In the genomic region with DNA sequence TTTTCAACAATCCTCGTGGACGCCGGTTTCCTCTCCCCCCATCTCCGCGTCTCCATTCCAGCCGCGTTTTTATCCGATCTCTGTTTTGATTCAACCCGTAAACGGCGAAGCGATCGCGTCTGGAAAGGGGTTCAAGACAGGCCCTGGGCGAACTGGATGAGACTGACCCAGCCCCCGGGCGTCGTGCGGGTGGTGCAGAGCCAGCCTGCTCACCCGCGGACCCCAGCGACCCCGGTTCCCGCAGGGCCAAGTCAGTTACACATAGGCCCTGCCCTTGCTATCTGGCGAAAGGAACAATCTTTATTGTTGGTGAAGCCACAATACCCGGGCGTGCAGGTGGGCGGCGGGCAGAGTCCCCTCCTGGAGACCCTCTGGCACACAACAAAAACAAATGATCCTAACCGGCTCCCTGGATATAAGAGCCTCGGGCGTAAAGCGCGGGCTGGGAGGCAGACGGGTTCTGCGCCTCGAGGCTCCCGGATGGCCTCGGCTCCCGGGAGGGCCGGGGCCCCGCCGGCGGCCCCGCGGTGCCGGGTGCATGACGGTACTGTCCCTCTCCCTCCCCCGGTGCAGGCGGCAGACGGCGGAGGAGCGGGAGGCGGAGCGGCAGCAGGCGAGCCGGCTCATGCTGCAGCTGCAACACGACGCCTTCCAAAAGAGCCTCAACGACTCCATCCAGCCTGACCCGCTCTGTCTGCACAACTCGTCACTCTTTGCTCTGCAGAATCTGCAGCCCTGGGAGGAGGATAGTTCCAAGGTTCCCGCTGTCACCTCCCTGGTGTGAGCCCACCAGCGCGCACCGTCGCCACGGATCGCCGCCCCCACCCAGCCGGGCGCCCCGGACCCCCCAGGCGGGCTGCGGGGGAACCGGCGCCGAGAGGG, we compare ENCODE assay signal across 10 cellular contexts. TPM values are rescaled to one million over a fixed set of nuclear protein-coding genes. Genes with fewer than 3 reads are reported as not detected.
DNase-seq lines count a peak whose midpoint lies in the region; ATAC-seq, FAIRE-seq and TF ChIP-seq lines count a peak whose summit lies in the region.
"Had no signal": no experiment of that assay in that cellular context is flagged by ENCODE, and none has a peak within 500 bp of the region (broad histone marks: within the 10 kb centered on the region; RNA-seq: fewer than 3 reads in every experiment).

No MANE protein-coding gene starts in this region.

- H3K27ac ChIP-seq in endothelial cell of umbilical vein (ENCODE audit: insufficient read depth, low read depth, low read length): no peak overlapping the region
- H3K27ac ChIP-seq in parathyroid adenoma: no peak overlapping the region
- H3K27ac ChIP-seq in sigmoid colon: no peak overlapping the region

- CTCF ChIA-PET in endothelial cell of umbilical vein (lab: Charles Lee): no interaction called here

- no peaks in the 10 kb centered on the region for H4K20me1 ChIP-seq in endothelial cell of umbilical vein (replicated peaks; ENCODE audit: control insufficient read depth, extremely low read depth, insufficient read depth, low read length)

- ATAC-seq in GM18511 (IDR thresholded peaks at IDR 0.05; ENCODE audit: unreplicated experiment): no peak

- no peaks in the 10 kb centered on the region for H3K9me1 ChIP-seq in endothelial cell of umbilical vein (replicated peaks; ENCODE audit: control insufficient read depth, extremely low read depth, insufficient read depth, low read length)

- FAIRE-seq in endothelial cell of umbilical vein (lab: Jason Lieb, UNC): no peak

- TF ChIP-seq CTCF in endothelial cell of umbilical vein (IDR thresholded peaks at IDR 0.05; ENCODE audit: extremely low read depth in 1 of 2, insufficient read depth in 1 of 2, low read depth in 1 of 2, low read length in 2 of 2) (no peak), parathyroid adenoma (IDR thresholded peaks at IDR 0.05) (no peak), sigmoid colon (IDR thresholded peaks at IDR 0.05) (no peak)

- dilution Hi-C loops in endothelial cell of umbilical vein (cut with MboI; ENCODE audit: extremely low pct_ligation_motif_present, low sequenced_read_pairs): no loop called here

- POLR2A ChIA-PET in endothelial cell of umbilical vein (lab: Charles Lee): no interaction called here

- 2% methylated on average over 78 of the region's 78 CpGs for WGBS in sigmoid colon, 2 donors

- BruUV-seq in endothelial cell of umbilical vein (replicated peaks; lab: Mats Ljungman, UMichigan): no TSS peak

- H3K9me3 ChIP-seq in endothelial cell of umbilical vein (replicated peaks; ENCODE audit: control insufficient read depth, insufficient read depth, low read length) (no peaks in the 10 kb centered on the region), parathyroid adenoma (ENCODE audit: control insufficient read depth, low read length) (no peaks in the 10 kb centered on the region), sigmoid colon (no peaks in the 10 kb centered on the region)

- H3K79me2 ChIP-seq in endothelial cell of umbilical vein (ENCODE audit: control insufficient read depth, insufficient read depth, low read length): no peaks in the 10 kb centered on the region
- H3K79me2 ChIP-seq in parathyroid adenoma: no peaks in the 10 kb centered on the region

- intact Hi-C loops in endothelial cell of umbilical vein (cut with micrococcal nuclease) (loop anchor here (10.0 kb wide), 1 partner anchor 446 kb away; a partner anchor contains a TSS), sigmoid colon (cut with DNase I) (no loop called here)

- peaks cover 2% of the 10 kb centered on the region for H3K4me1 ChIP-seq in endothelial cell of umbilical vein (ENCODE audit: control insufficient read depth, extremely low read depth, insufficient read depth, low read length)
- peaks cover 2% of the 10 kb centered on the region for H3K4me1 ChIP-seq in parathyroid adenoma
- H3K4me1 ChIP-seq in sigmoid colon: peaks cover 0 to 77% (median 66%) of the 10 kb centered on the region in 4 donors

- H3K4me3 ChIP-seq in endothelial cell of umbilical vein (replicated peaks in 1 of 3; ENCODE audit: insufficient read depth in 1 of 3, low read depth in 1 of 3, low read length in 3 of 3) (no peak overlapping the region), parathyroid adenoma (ENCODE audit: low read depth, low read length) (no peak overlapping the region), sigmoid colon (peak overlapping the region in 2 of 4 donors; percentile 2 to 24)

- H3K27me3 ChIP-seq in endothelial cell of umbilical vein (ENCODE audit: control insufficient read depth in 2 of 2, insufficient read depth in 2 of 2, low read length in 2 of 2) (peaks cover 86 to 98% of the 10 kb centered on the region in 2 experiments), parathyroid adenoma (ENCODE audit: control insufficient read depth, insufficient read depth, low read length) (peaks cover 39% of the 10 kb centered on the region), sigmoid colon (peaks cover 85 to 100% (median 100%) of the 10 kb centered on the region in 3 donors)

- no peak for TF ChIP-seq EP300 in sigmoid colon (IDR thresholded peaks at IDR 0.05)

- H3K9ac ChIP-seq in endothelial cell of umbilical vein (replicated peaks; ENCODE audit: extremely low read depth, insufficient read depth, low read length) (no peak overlapping the region), parathyroid adenoma (no peak overlapping the region)

- no peak for TF ChIP-seq POLR2A in endothelial cell of umbilical vein (IDR thresholded peaks at IDR 0.05; ENCODE audit: low read depth, low read length)
- no peak for TF ChIP-seq POLR2A in sigmoid colon (IDR thresholded peaks at IDR 0.05)

- no peak overlapping the region for H2AFZ ChIP-seq in endothelial cell of umbilical vein (ENCODE audit: low read depth, low read length)
- no peak overlapping the region for H2AFZ ChIP-seq in parathyroid adenoma

- no peaks in the 10 kb centered on the region for H3K36me3 ChIP-seq in endothelial cell of umbilical vein (ENCODE audit: control insufficient read depth in 2 of 2, extremely low read depth in 1 of 2, insufficient read depth in 2 of 2, low read length in 2 of 2)
- no peaks in the 10 kb centered on the region for H3K36me3 ChIP-seq in parathyroid adenoma (ENCODE audit: control insufficient read depth, insufficient read depth, low read length)
- H3K36me3 ChIP-seq in sigmoid colon: no peaks in the 10 kb centered on the region

- H3K4me2 ChIP-seq in endothelial cell of umbilical vein (ENCODE audit: insufficient read depth, low read length): no peak overlapping the region
- H3K4me2 ChIP-seq in parathyroid adenoma (ENCODE audit: low read length): peak overlapping the region; percentile 40

- DNase-seq in NCI-H1417 (lab: John Stamatoyannopoulos, UW) (peak; percentile 29 to 76 (median 70)), NCI-H1417 treated with DMSO at 0.1 percent for 48 hours (lab: John Stamatoyannopoulos, UW) (no peak), NCI-H345 (lab: John Stamatoyannopoulos, UW) (peak; percentile 50), endothelial cell of umbilical vein (ENCODE audit: low read depth, low spot score) (peak; percentile 17), GDM1 (lab: John Stamatoyannopoulos, UW) (no peak), sigmoid colon (no peak)
- DNase-seq: NCI-H446 treated with DMSO at 0.1 percent for 48 hours had no signal

TF ChIP-seq in endothelial cell of umbilical vein, 7 proteins besides CTCF, POLR2A, EP300 and RAD21:
- TF ChIP-seq JUN (IDR thresholded peaks at IDR 0.05; ENCODE audit: borderline replicate concordance, insufficient read depth, insufficient read length, low read depth): no peak
- TF ChIP-seq POLR2AphosphoS5 (IDR thresholded peaks at IDR 0.05; ENCODE audit: insufficient read depth, low read depth, low read length): no peak
- no peak for TF ChIP-seq MYC (IDR thresholded peaks at IDR 0.05; ENCODE audit: low read depth, low read length)
- TF ChIP-seq EZH2 (IDR thresholded peaks at IDR 0.05; ENCODE audit: borderline replicate concordance, low read depth, low read length, severe bottlenecking): peak; percentile 76

RNA-seq across cellular contexts. Expression of a gene that starts 2.0 kb away (rescaled TPM):
- total RNA-seq in endothelial cell of umbilical vein (not detected in 2 replicates), sigmoid colon (not detected)
- polyA plus RNA-seq in endothelial cell of umbilical vein (not detected in 2 replicates), sigmoid colon (not detected)
- polyA plus RNA-seq in endothelial cell of umbilical vein (2011; cell fraction: cytosol; rRNA removed): not detected in 2 replicates
- not detected in 2 replicates for polyA plus RNA-seq in endothelial cell of umbilical vein (2011; cell fraction: nucleus; rRNA removed)
- polyA plus RNA-seq in endothelial cell of umbilical vein (2012): not detected in 2 replicates
- polyA minus RNA-seq in endothelial cell of umbilical vein: not detected in 2 replicates
- 5.6 TPM for polyA minus RNA-seq in endothelial cell of umbilical vein (2011; cell fraction: cytosol; rRNA and poly(A)+ RNA removed)
- not detected in 2 replicates for polyA minus RNA-seq in endothelial cell of umbilical vein (2011; cell fraction: nucleus; rRNA and poly(A)+ RNA removed)
- total RNA-seq: liver had no signal
- polyA plus RNA-seq: liver had no signal

Comparison
In these comparisons a context has a peak if more than half of its experiments do, and no peak if none do; other contexts are left out.
1. DNase-seq: peak in NCI-H1417 (3 of 3), NCI-H345 (single experiment) and endothelial cell of umbilical vein (single experiment); none in NCI-H1417 treated with DMSO at 0.1 percent for 48 hours (single experiment), GDM1 (single experiment) and sigmoid colon (single experiment).